ENCODE assay signal across 14 cellular contexts in the genomic region with DNA sequence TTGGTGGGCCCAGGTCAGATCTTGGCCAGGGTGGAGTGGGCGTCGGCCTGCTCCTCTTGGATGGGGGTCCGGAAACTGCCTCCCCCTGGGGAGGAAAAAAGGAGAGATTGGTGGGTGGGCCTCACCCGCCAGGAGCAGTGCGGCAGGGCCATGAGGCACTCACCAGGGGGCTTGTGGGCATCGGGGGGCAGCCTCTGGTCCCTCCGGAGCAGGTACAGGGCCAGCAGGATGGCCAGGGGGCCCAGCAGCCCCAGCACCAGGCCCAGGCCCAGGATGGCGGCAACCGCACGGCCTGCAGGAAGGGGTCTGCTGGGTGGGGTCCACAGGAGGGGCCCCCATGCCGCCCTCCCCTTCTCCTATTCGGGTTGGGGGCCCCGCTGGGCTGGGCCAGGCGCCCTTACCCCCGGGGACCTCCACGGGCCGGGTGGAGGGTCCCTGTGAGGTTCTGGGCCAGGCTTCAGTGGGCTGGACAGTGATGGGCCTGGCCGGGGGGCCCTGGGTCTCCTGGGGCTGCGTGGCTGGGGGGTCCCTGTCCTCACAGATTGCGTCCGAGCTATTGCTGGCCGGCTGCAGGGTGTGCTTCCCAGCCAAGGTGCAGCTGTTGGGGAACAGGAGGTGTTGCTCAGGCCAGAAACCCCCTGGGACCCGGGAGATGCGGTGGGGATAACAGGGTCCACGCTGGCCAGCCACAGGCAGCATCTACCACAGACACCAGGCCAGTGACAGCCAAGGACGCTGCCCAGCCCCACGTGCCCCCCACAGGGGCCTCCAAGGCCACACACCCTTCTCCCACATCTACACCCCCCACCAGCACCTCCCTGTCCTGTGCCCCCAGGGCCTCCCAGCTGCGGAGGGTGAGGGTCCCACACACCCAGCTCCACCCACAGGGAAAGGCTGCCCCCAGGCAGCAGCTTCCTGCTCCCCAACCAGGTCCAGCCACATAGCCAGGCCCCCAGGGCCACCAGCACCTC. TPM values are rescaled to one million over a fixed set of nuclear protein-coding genes. Genes with fewer than 3 reads are reported as not detected.
DNase-seq lines count a peak whose midpoint lies in the region; ATAC-seq and TF ChIP-seq lines count a peak whose summit lies in the region.
"Had no signal": no experiment of that assay in that cellular context is flagged by ENCODE, and none has a peak within 500 bp of the region (broad histone marks: within the 10 kb centered on the region; RNA-seq: fewer than 3 reads in every experiment).

No MANE protein-coding gene starts in this region.

- H3K27me3 Mint-ChIP-seq in activated T-cell treated with anti-CD3 and anti-CD28 coated beads, Interleukin-2, amount 50 U/mL, for 4 hours (ENCODE audit: low read depth), result no peaks in the 10 kb centered on the region

- H3K36me3 ChIP-seq in right atrium auricular region (peaks cover 10% of the 10 kb centered on the region), vagina (peaks cover 0 to 8% of the 10 kb centered on the region in 2 donors)

- H3K27ac ChIP-seq in right atrium auricular region, result no peak overlapping the region
- H3K27ac ChIP-seq in vagina, result no peak overlapping the region
- H3K27ac ChIP-seq: SJSA1 had no signal

- TF ChIP-seq CTCF in right atrium auricular region (IDR thresholded peaks at IDR 0.05) (no peak), vagina (IDR thresholded peaks at IDR 0.05) (no peak)

- peak overlapping the region in 1 of 2 donors; percentile 36 for H3K4me3 ChIP-seq in right atrium auricular region
- peak overlapping the region; percentile 8 to 32 for H3K4me3 ChIP-seq in vagina
- H3K4me3 ChIP-seq: SJSA1, smooth muscle cell had no signal

- H3K4me1 ChIP-seq in right atrium auricular region (peaks cover 0 to 43% of the 10 kb centered on the region in 2 donors), vagina (peaks cover 39% of the 10 kb centered on the region)

- no peak for TF ChIP-seq POLR2A in vagina (IDR thresholded peaks at IDR 0.05)

- H3K9me3 Mint-ChIP-seq in activated T-cell treated with anti-CD3 and anti-CD28 coated beads, Interleukin-2, amount 50 U/mL, for 4 hours, result no peaks in the 10 kb centered on the region

- H3K27me3 ChIP-seq in right atrium auricular region, result peaks cover 4 to 6% of the 10 kb centered on the region in 2 donors
- no peaks in the 10 kb centered on the region for H3K27me3 ChIP-seq in vagina
- H3K27me3 ChIP-seq: SJSA1 had no signal

- intact Hi-C loops in Right ventricle myocardium superior (cut with DNase I) (no loop called here), left ventricle myocardium superior (cut with micrococcal nuclease) (no loop called here), vagina (cut with DNase I) (no loop called here)

- no peak for ATAC-seq in Right ventricle myocardium superior (ENCODE audit: poor library complexity)
- ATAC-seq in activated T-cell treated with anti-CD3 and anti-CD28 coated beads, Interleukin-2, amount 50 U/mL, for 4 hours, result no peak
- no peak for ATAC-seq in left ventricle myocardium superior
- no peak for ATAC-seq in HG03108 (IDR thresholded peaks at IDR 0.05; ENCODE audit: unreplicated experiment)
- ATAC-seq: activated CD4-positive, CD25-positive, alpha-beta regulatory T cell treated with anti-CD3 and anti-CD28 coated beads, Interleukin-2, amount 50 U/mL, for 24 hours had no signal

- peak overlapping the region; percentile 78 for H3K4me3 Mint-ChIP-seq in activated T-cell treated with anti-CD3 and anti-CD28 coated beads, Interleukin-2, amount 50 U/mL, for 4 hours

- DNase-seq in Right ventricle myocardium superior, result peak; percentile 28
- no peak for DNase-seq in right atrium auricular region (ENCODE audit: low spot score)
- peak; percentile 8 for DNase-seq in activated T-cell treated with anti-CD3 and anti-CD28 coated beads, Interleukin-2, amount 50 U/mL, for 4 hours
- DNase-seq in left ventricle myocardium superior, result peak; percentile 29
- no peak for DNase-seq in vagina (ENCODE audit: extremely low spot score in 2 of 2)
- DNase-seq in DMS79 treated with DMSO at 0.1 percent for 48 hours (lab: John Stamatoyannopoulos, UW), result no peak
- no peak for DNase-seq in activated gamma-delta T cell treated with Interleukin-2 at 50 U/mL for 16 hours
- DNase-seq: Karpas-422, NCI-H2029 had no signal

- peaks cover 4% of the 10 kb centered on the region for H3K36me3 Mint-ChIP-seq in activated T-cell treated with anti-CD3 and anti-CD28 coated beads, Interleukin-2, amount 50 U/mL, for 4 hours (ENCODE audit: insufficient read depth)

- H3K4me1 Mint-ChIP-seq in activated T-cell treated with anti-CD3 and anti-CD28 coated beads, Interleukin-2, amount 50 U/mL, for 4 hours (ENCODE audit: low read depth), result peaks cover 47% of the 10 kb centered on the region

- H3K9me3 ChIP-seq in right atrium auricular region (no peaks in the 10 kb centered on the region), vagina (no peaks in the 10 kb centered on the region)
- H3K9me3 ChIP-seq: SJSA1 had no signal

RNA-seq across cellular contexts. Expression of a gene that starts 2.1 kb away (rescaled TPM):
- total RNA-seq in Right ventricle myocardium superior (2.1 TPM), right atrium auricular region (under 1 TPM; 0.59 to 0.79 TPM), left ventricle myocardium superior (2.3 TPM), vagina (not detected)
- total RNA-seq in activated T-cell treated with anti-CD3 and anti-CD28 coated beads, Interleukin-2, amount 50 U/mL, for 4 hours, result 100 to 1,000 TPM; 480 to 735 (median 495) TPM
- total RNA-seq: SJSA1, smooth muscle cell had no signal

RNA-seq across cellular contexts. Expression of a gene that starts 5.4 kb away (rescaled TPM):
- 0.32 TPM for total RNA-seq in Right ventricle myocardium superior
- under 1 TPM in 1 of 2 donors, not detected in 1; 0.55 TPM for total RNA-seq in right atrium auricular region
- total RNA-seq in activated T-cell treated with anti-CD3 and anti-CD28 coated beads, Interleukin-2, amount 50 U/mL, for 4 hours, result 100 to 1,000 TPM; 102 to 212 (median 155) TPM
- 0.32 TPM for total RNA-seq in left ventricle myocardium superior
- 4.4 TPM for total RNA-seq in vagina
- total RNA-seq: left lobe of liver, SJSA1 had no signal

RNA-seq across cellular contexts. Expression of a gene that starts 20.0 kb away (rescaled TPM):
- total RNA-seq in Right ventricle myocardium superior (110 TPM), right atrium auricular region (100 to 1,000 TPM; 120 to 128 TPM), left ventricle myocardium superior (117 TPM), vagina (74.2 TPM)
- 100 to 1,000 TPM; 191 to 242 (median 193) TPM for total RNA-seq in activated T-cell treated with anti-CD3 and anti-CD28 coated beads, Interleukin-2, amount 50 U/mL, for 4 hours

RNA-seq across cellular contexts. Expression of a gene that starts 20.2 kb away (rescaled TPM):
- total RNA-seq in Right ventricle myocardium superior, result 8.6 TPM
- total RNA-seq in right atrium auricular region, result 10 to 100 TPM; 16.1 to 19.7 TPM
- 10 to 100 TPM; 38.0 to 40.8 (median 39.0) TPM for total RNA-seq in activated T-cell treated with anti-CD3 and anti-CD28 coated beads, Interleukin-2, amount 50 U/mL, for 4 hours
- 7.5 TPM for total RNA-seq in left ventricle myocardium superior
- 11.0 TPM for total RNA-seq in vagina

RNA-seq across cellular contexts. Expression of a gene that starts 34.7 kb away (rescaled TPM):
- total RNA-seq in Right ventricle myocardium superior (0.51 TPM), right atrium auricular region (not detected), left ventricle myocardium superior (0.50 TPM), vagina (not detected)
- total RNA-seq in activated T-cell treated with anti-CD3 and anti-CD28 coated beads, Interleukin-2, amount 50 U/mL, for 4 hours, result 1 to 10 TPM; 1.6 to 2.2 (median 2.1) TPM

Comparison
In these comparisons a context has a peak if more than half of its experiments do, and no peak if none do; other contexts are left out.
1. DNase-seq: peak in Right ventricle myocardium superior (single experiment), activated T-cell treated with anti-CD3 and anti-CD28 coated beads, Interleukin-2, amount 50 U/mL, for 4 hours (single experiment) and left ventricle myocardium superior (single experiment); none in right atrium auricular region (single experiment), vagina (0 of 2), DMS79 treated with DMSO at 0.1 percent for 48 hours (single experiment) and activated gamma-delta T cell treated with Interleukin-2 at 50 U/mL for 16 hours (single experiment).
2. RNA of a gene that starts 2.1 kb away (total RNA-seq): 480 to 735 TPM in activated T-cell treated with anti-CD3 and anti-CD28 coated beads, Interleukin-2, amount 50 U/mL, for 4 hours; 2.3 TPM in left ventricle myocardium superior (single experiment), 2.1 TPM in Right ventricle myocardium superior (single experiment), 0.59 to 0.79 TPM in right atrium auricular region and not detected in vagina (single experiment); every median in the first group is over 100 times any median in the second.
3. RNA of a gene that starts 5.4 kb away (total RNA-seq): 102 to 212 TPM in activated T-cell treated with anti-CD3 and anti-CD28 coated beads, Interleukin-2, amount 50 U/mL, for 4 hours; 4.4 TPM in vagina (single experiment), 0.55 TPM in right atrium auricular region, 0.32 TPM in Right ventricle myocardium superior (single experiment) and 0.32 TPM in left ventricle myocardium superior (single experiment); every median in the first group is over 10 times any median in the second.